ENCODE assay signal across 8 cellular contexts in the genomic region with DNA sequence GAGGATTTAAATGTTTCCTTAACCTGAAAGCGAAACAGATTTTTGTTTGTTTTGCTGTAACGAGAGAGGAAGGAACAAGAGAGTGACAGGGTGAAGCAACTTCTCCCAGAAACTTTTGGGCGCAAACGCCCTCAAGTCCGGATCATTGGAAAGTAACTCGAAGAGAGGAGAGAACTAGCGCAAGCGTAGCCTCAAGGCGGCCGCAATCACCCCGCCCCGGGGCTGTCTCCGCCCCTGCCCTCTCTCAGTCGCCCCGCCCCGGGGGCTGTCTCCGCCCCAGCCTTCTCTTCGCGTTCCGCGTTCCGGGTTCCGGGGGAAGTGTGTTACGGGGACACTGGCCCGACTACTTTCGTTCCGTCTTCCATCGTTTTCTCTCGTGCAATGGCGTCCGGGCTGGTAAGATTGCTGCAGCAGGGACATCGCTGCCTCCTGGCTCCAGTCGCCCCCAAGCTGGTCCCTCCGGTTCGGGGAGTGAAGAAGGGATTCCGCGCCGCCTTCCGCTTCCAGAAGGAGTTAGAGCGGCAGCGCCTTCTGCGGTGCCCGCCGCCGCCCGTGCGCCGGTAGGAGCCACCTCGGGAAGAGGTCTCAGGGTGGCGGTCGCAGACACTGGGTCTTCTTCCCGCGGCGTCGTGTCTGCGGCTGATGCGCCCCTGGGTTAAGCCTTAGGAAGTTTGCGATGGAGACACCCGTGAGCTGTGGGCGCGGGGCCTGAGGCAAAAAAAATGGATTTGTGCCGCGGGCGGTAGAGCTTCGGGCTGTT. TPM values are rescaled to one million over a fixed set of nuclear protein-coding genes. Genes with fewer than 3 reads are reported as not detected.
DNase-seq lines count a peak whose midpoint lies in the region; ATAC-seq and TF ChIP-seq lines count a peak whose summit lies in the region.

A gene (plus strand): TSS at position 372 of the 760 bp plus-strand sequence. CDS start 10 bp downstream, at position 382.

- intact Hi-C loops in left ventricle myocardium inferior (cut with micrococcal nuclease): no loop called here
- intact Hi-C loops in prostate gland (cut with DNase I): no loop called here

- peak; percentile 72 for TF ChIP-seq POLR2A in prostate gland (IDR thresholded peaks at IDR 0.05)

- no peaks in the 10 kb centered on the region for H3K36me3 Mint-ChIP-seq in T-helper 17 cell (ENCODE audit: low read depth)

- H3K27me3 ChIP-seq in left ventricle myocardium inferior (ENCODE audit: low read depth): no peaks in the 10 kb centered on the region
- no peaks in the 10 kb centered on the region for H3K27me3 ChIP-seq in prostate gland (replicated peaks; ENCODE audit: insufficient read depth)

- no peak for TF ChIP-seq CTCF in GM13977 (IDR thresholded peaks at IDR 0.05; ENCODE audit: extremely low read depth, insufficient read depth, missing control alignments)
- peak; percentile 16 for TF ChIP-seq CTCF in left ventricle myocardium inferior (IDR thresholded peaks at IDR 0.05; ENCODE audit: borderline replicate concordance)
- TF ChIP-seq CTCF in prostate gland (IDR thresholded peaks at IDR 0.05): peak in 3 of 4 experiments; percentile 11 to 34 (median 26)

- H3K4me3 ChIP-seq in left ventricle myocardium inferior (peak within 1 kb of the TSS; percentile 94), prostate gland (peak within 1 kb of the TSS; percentile 91 to 92), urinary bladder (ENCODE audit: low read depth, low read length) (peak within 1 kb of the TSS; percentile 84)

- peaks cover 7% of the 10 kb centered on the region for H3K36me3 ChIP-seq in left ventricle myocardium inferior
- H3K36me3 ChIP-seq in prostate gland: no peaks in the 10 kb centered on the region
- no peaks in the 10 kb centered on the region for H3K36me3 ChIP-seq in urinary bladder (ENCODE audit: insufficient read depth)

- in situ Hi-C loops in GM13977 (cut with MboI; ENCODE audit: low pct_unique_long_range_greater_than_20kb, low sequenced_read_pairs, unreplicated experiment): loop anchor here (10.0 kb wide), 1 partner anchor 182 kb away; no protein-coding TSS in a partner anchor

- no peaks in the 10 kb centered on the region for H3K27me3 Mint-ChIP-seq in T-helper 17 cell

- peak within 1 kb of the TSS; percentile 95 for H3K4me3 Mint-ChIP-seq in T-helper 17 cell

- peaks cover 57% of the 10 kb centered on the region for H3K4me1 ChIP-seq in left ventricle myocardium inferior
- H3K4me1 ChIP-seq in prostate gland (replicated peaks): peaks cover 6% of the 10 kb centered on the region
- H3K4me1 ChIP-seq in urinary bladder (ENCODE audit: insufficient read depth): peaks cover 2% of the 10 kb centered on the region

- WGBS in prostate gland: under 1% methylated on average over 50 of the region's 65 CpGs
- under 1% methylated on average over 65 of the region's 65 CpGs for WGBS in urinary bladder

- peaks cover 40% of the 10 kb centered on the region for H3K4me1 Mint-ChIP-seq in T-helper 17 cell

- H3K9me3 ChIP-seq in T-helper 17 cell (ENCODE audit: control insufficient read depth, low read length, poor library complexity, severe bottlenecking): no peaks in the 10 kb centered on the region
- H3K9me3 ChIP-seq in left ventricle myocardium inferior (replicated peaks): no peaks in the 10 kb centered on the region
- H3K9me3 ChIP-seq in prostate gland: no peaks in the 10 kb centered on the region

- peak; percentile 90 for DNase-seq in GM13977 (ENCODE audit: low spot score)
- peak; percentile 83 for DNase-seq in NCI-H1694 treated with DMSO at 0.1 percent for 48 hours (lab: John Stamatoyannopoulos, UW)
- peak; percentile 93 to 98 (median 95) for DNase-seq in T-helper 17 cell
- DNase-seq in amygdala (lab: John Stamatoyannopoulos, UW): peak; percentile 79 to 99 (median 94)
- DNase-seq in left ventricle myocardium inferior: peak; percentile 97
- peak; percentile 97 for DNase-seq in prostate gland (ENCODE audit: low spot score)

- H3K27ac Mint-ChIP-seq in T-helper 17 cell: peak within 1 kb of the TSS; percentile 99

- ATAC-seq in HG02884 (IDR thresholded peaks at IDR 0.05; ENCODE audit: unreplicated experiment) (peak; percentile 84), T-helper 17 cell (peak; percentile 100)

- H3K27ac ChIP-seq in left ventricle myocardium inferior (replicated peaks) (peak within 1 kb of the TSS; percentile 89), prostate gland (peak within 1 kb of the TSS; percentile 78 to 86), urinary bladder (ENCODE audit: low read depth) (peak within 1 kb of the TSS; percentile 61)

RNA-seq across cellular contexts. Expression of the gene that starts here (rescaled TPM):
- total RNA-seq in T-helper 17 cell: 10 to 100 TPM; 21.8 to 30.5 TPM
- total RNA-seq in left ventricle myocardium inferior: 39.9 TPM
- 10 to 100 TPM; 33.1 to 33.5 TPM for total RNA-seq in prostate gland
- total RNA-seq in urinary bladder: 31.5 TPM
- 17.6 TPM for polyA plus RNA-seq in urinary bladder

Comparison
In these comparisons a context has a peak if more than half of its experiments do, and no peak if none do; other contexts are left out.
1. Peak in every context shown above with its lines: DNase-seq, ATAC-seq, H3K4me3 ChIP-seq and H3K27ac ChIP-seq.